1 cellular context compared by ENCODE assay signal in genomic region chr14:79861111-79861510, GRCh38.
TF ChIP-seq lines count a peak whose summit lies in the region.

No MANE protein-coding gene starts in this region.

TF ChIP-seq in WTC11, 78 proteins besides CTCF, POLR2A, EP300 and RAD21 (continued from another document):
- TF ChIP-seq, protein P1, sequence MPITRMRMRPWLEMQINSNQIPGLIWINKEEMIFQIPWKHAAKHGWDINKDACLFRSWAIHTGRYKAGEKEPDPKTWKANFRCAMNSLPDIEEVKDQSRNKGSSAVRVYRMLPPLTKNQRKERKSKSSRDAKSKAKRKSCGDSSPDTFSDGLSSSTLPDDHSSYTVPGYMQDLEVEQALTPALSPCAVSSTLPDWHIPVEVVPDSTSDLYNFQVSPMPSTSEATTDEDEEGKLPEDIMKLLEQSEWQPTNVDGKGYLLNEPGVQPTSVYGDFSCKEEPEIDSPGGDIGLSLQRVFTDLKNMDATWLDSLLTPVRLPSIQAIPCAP (CRISPR knock-in tag; IDR thresholded peaks at IDR 0.05), result no peak
- TF ChIP-seq NR3C1 (CRISPR knock-in tag; conservative IDR thresholded peaks at IDR 0.05; ENCODE audit: low read depth) (no peak), ZNF317 (CRISPR knock-in tag; IDR thresholded peaks at IDR 0.05; ENCODE audit: borderline replicate concordance, low read depth) (no peak), ATF1 (CRISPR knock-in tag; IDR thresholded peaks at IDR 0.05) (no peak), NFATC4 (CRISPR knock-in tag; IDR thresholded peaks at IDR 0.05) (no peak), TCF7 (CRISPR knock-in tag; IDR thresholded peaks at IDR 0.05; ENCODE audit: low read depth) (no peak)
